Comparison of ENCODE assay signal across 12 cellular contexts in genomic region chr5:67208403-67208802, GRCh38. TPM values are rescaled to one million over a fixed set of nuclear protein-coding genes. Genes with fewer than 3 reads are reported as not detected.
DNase-seq lines count a peak whose midpoint lies in the region; ATAC-seq and TF ChIP-seq lines count a peak whose summit lies in the region.
"Had no signal": no experiment of that assay in that cellular context is flagged by ENCODE, and none has a peak within 500 bp of the region (broad histone marks: within the 10 kb centered on the region; RNA-seq: fewer than 3 reads in every experiment).

No MANE protein-coding gene starts in this region.

- no peak for TF ChIP-seq CTCF in DND-41 (IDR thresholded peaks at IDR 0.05; ENCODE audit: borderline replicate concordance, extremely low read depth, low read length, poor library complexity, severe bottlenecking)
- TF ChIP-seq CTCF in activated CD8-positive, alpha-beta T cell treated with anti-CD3 and anti-CD28 coated beads for 36 hours (IDR thresholded peaks at IDR 0.05), result no peak

- H3K4me3 ChIP-seq in CD4-positive, CD25-positive, alpha-beta regulatory T cell (ENCODE audit: low read depth, low read length), result no peak overlapping the region
- no peak overlapping the region for H3K4me3 ChIP-seq in DND-41 (ENCODE audit: low read depth in 1 of 2, low read length in 2 of 2)

- H3K36me3 Mint-ChIP-seq in CD4-positive, CD25-positive, alpha-beta regulatory T cell, result no peaks in the 10 kb centered on the region
- H3K36me3 Mint-ChIP-seq in activated CD8-positive, alpha-beta T cell treated with anti-CD3 and anti-CD28 coated beads for 36 hours (ENCODE audit: low read depth), result peaks cover 4% of the 10 kb centered on the region
- H3K36me3 Mint-ChIP-seq in naive thymus-derived CD8-positive, alpha-beta T cell, result no peaks in the 10 kb centered on the region

- no peaks in the 10 kb centered on the region for H3K27me3 ChIP-seq in CD4-positive, CD25-positive, alpha-beta regulatory T cell (ENCODE audit: control insufficient read depth, insufficient read depth, low read length)
- H3K27me3 ChIP-seq in DND-41 (ENCODE audit: insufficient read depth, low read length, poor library complexity), result no peaks in the 10 kb centered on the region

- peak overlapping the region; percentile 88 to 99 (median 89) for H3K27ac Mint-ChIP-seq in CD4-positive, CD25-positive, alpha-beta regulatory T cell
- H3K27ac Mint-ChIP-seq in activated CD8-positive, alpha-beta T cell treated with anti-CD3 and anti-CD28 coated beads for 36 hours, result peak overlapping the region; percentile 72
- H3K27ac Mint-ChIP-seq in naive thymus-derived CD8-positive, alpha-beta T cell, result peak overlapping the region; percentile 55 to 98 (median 87)
- H3K27ac Mint-ChIP-seq: nephron progenitor cell had no signal

- H2AFZ ChIP-seq in DND-41 (ENCODE audit: low read depth, low read length), result peak overlapping the region; percentile 36; the same call in 1 of the 2 replicates

- peaks cover 3% of the 10 kb centered on the region; the same call in 1 of the 2 replicates for H3K79me2 ChIP-seq in DND-41 (ENCODE audit: insufficient read depth, low read length)

- peaks cover 20 to 69% (median 54%) of the 10 kb centered on the region in 4 donors for H3K4me1 Mint-ChIP-seq in CD4-positive, CD25-positive, alpha-beta regulatory T cell
- H3K4me1 Mint-ChIP-seq in activated CD8-positive, alpha-beta T cell treated with anti-CD3 and anti-CD28 coated beads for 36 hours (ENCODE audit: low read depth), result peaks cover 59% of the 10 kb centered on the region
- H3K4me1 Mint-ChIP-seq in naive thymus-derived CD8-positive, alpha-beta T cell, result peaks cover 42 to 64% (median 62%) of the 10 kb centered on the region in 4 donors

- CTCF ChIA-PET in activated CD8-positive, alpha-beta T cell treated with anti-CD3 and anti-CD28 coated beads for 36 hours (lab: Charles Lee), result interaction anchor here (0.6 to 16.0 kb wide), 13 partner anchors 8 to 394 kb away, joined by 3 to 349 read pairs (median 4); no protein-coding TSS in a partner anchor

- POLR2A ChIA-PET in activated CD8-positive, alpha-beta T cell treated with anti-CD3 and anti-CD28 coated beads for 36 hours (lab: Charles Lee), result interaction anchor here (1.9 to 5.1 kb wide), 2 partner anchors 43 to 49 kb away, joined by 8 to 44 read pairs; no protein-coding TSS in a partner anchor
- POLR2A ChIA-PET in naive thymus-derived CD8-positive, alpha-beta T cell (lab: Charles Lee), result interaction anchor here (0.7 to 14.5 kb wide), 6 partner anchors 8 to 220 kb away, joined by 3 to 420 read pairs (median 4); no protein-coding TSS in a partner anchor

- peak overlapping the region in 3 of 4 donors; percentile 35 to 58 (median 49) for H3K4me3 Mint-ChIP-seq in CD4-positive, CD25-positive, alpha-beta regulatory T cell
- no peak overlapping the region for H3K4me3 Mint-ChIP-seq in activated CD8-positive, alpha-beta T cell treated with anti-CD3 and anti-CD28 coated beads for 36 hours
- H3K4me3 Mint-ChIP-seq in naive thymus-derived CD8-positive, alpha-beta T cell, result peak overlapping the region in 4 of 10 donors; percentile 11 to 64 (median 34)
- H3K4me3 Mint-ChIP-seq: nephron progenitor cell had no signal

- intact Hi-C loops in activated CD8-positive, alpha-beta T cell treated with anti-CD3 and anti-CD28 coated beads for 36 hours (cut with micrococcal nuclease), result loop anchor here (10.0 kb wide), 1 partner anchor 204 kb away; no protein-coding TSS in a partner anchor

- peak overlapping the region; percentile 51 for H3K27ac ChIP-seq in CD4-positive, CD25-positive, alpha-beta regulatory T cell (ENCODE audit: insufficient read depth, low read length, poor library complexity, severe bottlenecking)
- peak overlapping the region; percentile 98 for H3K27ac ChIP-seq in DND-41 (ENCODE audit: low read length)
- H3K27ac ChIP-seq: WERI-Rb-1 had no signal

- peaks cover 62% of the 10 kb centered on the region for H3K4me1 ChIP-seq in CD4-positive, CD25-positive, alpha-beta regulatory T cell (ENCODE audit: control insufficient read depth, insufficient read depth, low read length, poor library complexity, severe bottlenecking)
- peaks cover 64% of the 10 kb centered on the region for H3K4me1 ChIP-seq in DND-41 (ENCODE audit: insufficient read depth, low read length)

- no peaks in the 10 kb centered on the region for H3K27me3 Mint-ChIP-seq in CD4-positive, CD25-positive, alpha-beta regulatory T cell
- H3K27me3 Mint-ChIP-seq in activated CD8-positive, alpha-beta T cell treated with anti-CD3 and anti-CD28 coated beads for 36 hours, result peaks cover 2% of the 10 kb centered on the region
- no peaks in the 10 kb centered on the region for H3K27me3 Mint-ChIP-seq in naive thymus-derived CD8-positive, alpha-beta T cell

- no peaks in the 10 kb centered on the region for H3K9me3 Mint-ChIP-seq in CD4-positive, CD25-positive, alpha-beta regulatory T cell
- H3K9me3 Mint-ChIP-seq in activated CD8-positive, alpha-beta T cell treated with anti-CD3 and anti-CD28 coated beads for 36 hours, result no peaks in the 10 kb centered on the region
- no peaks in the 10 kb centered on the region for H3K9me3 Mint-ChIP-seq in naive thymus-derived CD8-positive, alpha-beta T cell

- no peaks in the 10 kb centered on the region for H4K20me1 ChIP-seq in DND-41 (ENCODE audit: insufficient read depth, low read length)

- H3K9ac ChIP-seq in DND-41 (ENCODE audit: low read depth, low read length), result peak overlapping the region; percentile 54

- DNase-seq in CD4-positive, CD25-positive, alpha-beta regulatory T cell, result no peak
- DNase-seq in DND-41 (peak; percentile 30), NCI-H345 (lab: John Stamatoyannopoulos, UW) (no peak), mesenteric fat pad (ENCODE audit: low spot score) (no peak), HCEC 1CT (no peak)
- DNase-seq in activated CD8-positive, alpha-beta T cell treated with anti-CD3 and anti-CD28 coated beads for 36 hours, result no peak
- no peak for DNase-seq in naive thymus-derived CD8-positive, alpha-beta T cell

- peak overlapping the region; percentile 48 for H3K4me2 ChIP-seq in DND-41 (ENCODE audit: insufficient read depth, low read length)

- no peaks in the 10 kb centered on the region for H3K9me3 ChIP-seq in CD4-positive, CD25-positive, alpha-beta regulatory T cell (ENCODE audit: control insufficient read depth in 2 of 2, low read length in 2 of 2)
- no peaks in the 10 kb centered on the region for H3K9me3 ChIP-seq in DND-41 (ENCODE audit: insufficient read depth, low read length, severe bottlenecking)

- H3K36me3 ChIP-seq in CD4-positive, CD25-positive, alpha-beta regulatory T cell (ENCODE audit: control insufficient read depth, insufficient read depth, low read length), result no peaks in the 10 kb centered on the region
- H3K36me3 ChIP-seq in DND-41 (ENCODE audit: insufficient read depth, low read length), result no peaks in the 10 kb centered on the region
- H3K36me3 ChIP-seq: WERI-Rb-1 had no signal

- no peak for ATAC-seq in CD4-positive, CD25-positive, alpha-beta regulatory T cell (ENCODE audit: low read depth in 2 of 2)
- ATAC-seq in DND-41 (ENCODE audit: insufficient read depth, low read depth), result no peak
- no peak for ATAC-seq in activated CD8-positive, alpha-beta T cell treated with anti-CD3 and anti-CD28 coated beads for 36 hours
- no peak for ATAC-seq in naive thymus-derived CD8-positive, alpha-beta T cell

RNA-seq across cellular contexts. Expression of gene CD180, which starts 11.8 kb away (rescaled TPM):
- not detected for total RNA-seq in CD4-positive, CD25-positive, alpha-beta regulatory T cell
- polyA plus RNA-seq in CD4-positive, CD25-positive, alpha-beta regulatory T cell, result under 1 TPM in 3 of 4 donors, not detected in 1; 0.06 to 0.37 (median 0.11) TPM
- total RNA-seq in activated CD8-positive, alpha-beta T cell treated with anti-CD3 and anti-CD28 coated beads for 36 hours, result not detected
- 1 to 10 TPM; 1.4 to 2.1 TPM for total RNA-seq in naive thymus-derived CD8-positive, alpha-beta T cell
- under 1 TPM in 2 of 3 donors, not detected in 1; 0.03 to 0.08 TPM for polyA plus RNA-seq in naive thymus-derived CD8-positive, alpha-beta T cell
- total RNA-seq in mesenteric fat pad, result 2.6 TPM
- total RNA-seq: chondrocyte, Daoy, endothelial cell of umbilical vein had no signal
- polyA plus RNA-seq: endothelial cell of umbilical vein had no signal
